9 cellular contexts compared by ENCODE assay signal in genomic region chr17:74842599-74843351, GRCh38. TPM values are rescaled to one million over a fixed set of nuclear protein-coding genes. Genes with fewer than 3 reads are reported as not detected.
A peak's percentile ranks its signal among the peaks of the same experiment; 100 is the strongest.
DNase-seq lines count a peak whose midpoint lies in the region; ATAC-seq and TF ChIP-seq lines count a peak whose summit lies in the region.
"Had no signal": no experiment of that assay in that cellular context is flagged by ENCODE, and none has a peak within 500 bp of the region (broad histone marks: within the 10 kb centered on the region; RNA-seq: fewer than 3 reads in every experiment).

No MANE protein-coding gene starts in this region.

- peaks cover 8% of the 10 kb centered on the region for H3K4me1 Mint-ChIP-seq in activated T-helper 17 cell treated with anti-CD3 and anti-CD28 coated beads, Interleukin-2, amount 50 U/mL, for 72 hours
- H3K4me1 Mint-ChIP-seq in activated CD8-positive, alpha-beta memory T cell treated with anti-CD3 and anti-CD28 coated beads, Interleukin-2, amount 10 ng/mL, durations not matched to agents 7 days and 5 days, result peaks cover 10% of the 10 kb centered on the region

- peaks cover 3% of the 10 kb centered on the region for H3K27me3 Mint-ChIP-seq in activated T-helper 17 cell treated with anti-CD3 and anti-CD28 coated beads, Interleukin-2, amount 50 U/mL, for 72 hours
- H3K27me3 Mint-ChIP-seq in activated CD8-positive, alpha-beta memory T cell treated with anti-CD3 and anti-CD28 coated beads, Interleukin-2, amount 10 ng/mL, durations not matched to agents 7 days and 5 days, result peaks cover 21% of the 10 kb centered on the region

- H3K36me3 ChIP-seq in ovary, result no peaks in the 10 kb centered on the region

- WGBS in ovary, 3 donors, result 2% methylated on average over 35 to 88 of the region's 88 CpGs

- no peak for TF ChIP-seq POLR2A in ovary (IDR thresholded peaks at IDR 0.05)

- H3K4me1 ChIP-seq in ovary (ENCODE audit: insufficient read depth), result peaks cover 9% of the 10 kb centered on the region

- CTCF ChIA-PET in activated CD8-positive, alpha-beta memory T cell treated with anti-CD3 and anti-CD28 coated beads, Interleukin-2, amount 10 ng/mL, durations not matched to agents 7 days and 5 days (lab: Charles Lee), result interaction anchor here (0.6 to 2.4 kb wide), 11 partner anchors 9 to 338 kb away, joined by 3 to 14 read pairs (median 4); partner anchors contain the start of gene FDXR

- no peaks in the 10 kb centered on the region for H3K9me3 ChIP-seq in ovary

- intact Hi-C loops in Right ventricle myocardium superior (cut with DNase I), result no loop called here
- intact Hi-C loops in ovary (cut with DNase I), result no loop called here

- peaks cover 7% of the 10 kb centered on the region for H3K36me3 Mint-ChIP-seq in activated T-helper 17 cell treated with anti-CD3 and anti-CD28 coated beads, Interleukin-2, amount 50 U/mL, for 72 hours (ENCODE audit: low read depth)
- H3K36me3 Mint-ChIP-seq in activated CD8-positive, alpha-beta memory T cell treated with anti-CD3 and anti-CD28 coated beads, Interleukin-2, amount 10 ng/mL, durations not matched to agents 7 days and 5 days, result peaks cover 2% of the 10 kb centered on the region

- no peaks in the 10 kb centered on the region for H3K27me3 ChIP-seq in ovary

- H3K27ac ChIP-seq in ovary, result peak overlapping the region in 1 of 2 donors; percentile 62

- no peak overlapping the region for H3K27ac Mint-ChIP-seq in activated T-helper 17 cell treated with anti-CD3 and anti-CD28 coated beads, Interleukin-2, amount 50 U/mL, for 72 hours
- H3K27ac Mint-ChIP-seq in activated CD8-positive, alpha-beta memory T cell treated with anti-CD3 and anti-CD28 coated beads, Interleukin-2, amount 10 ng/mL, durations not matched to agents 7 days and 5 days, result no peak overlapping the region

- no peak for TF ChIP-seq EP300 in ovary (IDR thresholded peaks at IDR 0.05)

- peak; percentile 55 for ATAC-seq in activated T-helper 17 cell treated with anti-CD3 and anti-CD28 coated beads, Interleukin-2, amount 50 U/mL, for 72 hours (replicated peaks)
- ATAC-seq in Right ventricle myocardium superior (ENCODE audit: poor library complexity), result peak; percentile 88
- no peak for ATAC-seq in activated CD8-positive, alpha-beta memory T cell treated with anti-CD3 and anti-CD28 coated beads, Interleukin-2, amount 10 ng/mL, durations not matched to agents 7 days and 5 days

- no peak overlapping the region for H3K4me3 Mint-ChIP-seq in activated T-helper 17 cell treated with anti-CD3 and anti-CD28 coated beads, Interleukin-2, amount 50 U/mL, for 72 hours
- no peak overlapping the region for H3K4me3 Mint-ChIP-seq in activated CD8-positive, alpha-beta memory T cell treated with anti-CD3 and anti-CD28 coated beads, Interleukin-2, amount 10 ng/mL, durations not matched to agents 7 days and 5 days

- peak overlapping the region; percentile 29 for H3K4me3 ChIP-seq in ovary

- DNase-seq in EH (ENCODE audit: low read depth) (peak; percentile 75), NCI-H1092 (lab: John Stamatoyannopoulos, UW) (peak; percentile 49), Right ventricle myocardium superior (peak; percentile 88), ovary (peak; percentile 62 to 87 (median 81)), COLO829 (ENCODE audit: low spot score) (no peak)
- no peak for DNase-seq in stimulated activated naive CD4-positive, alpha-beta T cell (lab: John Stamatoyannopoulos, UW)
- no peak for DNase-seq in activated CD8-positive, alpha-beta memory T cell treated with anti-CD3 and anti-CD28 coated beads, Interleukin-2, amount 10 ng/mL, durations not matched to agents 7 days and 5 days

- peak in 2 of 3 donors; percentile 41 to 51 for TF ChIP-seq CTCF in ovary (IDR thresholded peaks at IDR 0.05)

- no peaks in the 10 kb centered on the region for H3K9me3 Mint-ChIP-seq in activated T-helper 17 cell treated with anti-CD3 and anti-CD28 coated beads, Interleukin-2, amount 50 U/mL, for 72 hours
- H3K9me3 Mint-ChIP-seq in activated CD8-positive, alpha-beta memory T cell treated with anti-CD3 and anti-CD28 coated beads, Interleukin-2, amount 10 ng/mL, durations not matched to agents 7 days and 5 days (ENCODE audit: low read depth), result no peaks in the 10 kb centered on the region

RNA-seq across cellular contexts. Expression of gene GRIN2C, which starts 16.9 kb away (rescaled TPM):
- 1 to 10 TPM in 1 of 2 donors, under 1 TPM in 1; 0.65 to 1.2 TPM for total RNA-seq in activated T-helper 17 cell treated with anti-CD3 and anti-CD28 coated beads, Interleukin-2, amount 50 U/mL, for 72 hours
- 0.65 TPM for total RNA-seq in Right ventricle myocardium superior
- total RNA-seq in ovary, result under 1 TPM; 0.11 to 0.82 (median 0.32) TPM
- under 1 TPM; 0.36 to 0.58 TPM for polyA plus RNA-seq in ovary
- under 1 TPM; 0.07 to 0.09 TPM for total RNA-seq in activated CD8-positive, alpha-beta memory T cell treated with anti-CD3 and anti-CD28 coated beads, Interleukin-2, amount 10 ng/mL, durations not matched to agents 7 days and 5 days

RNA-seq across cellular contexts. Expression of gene FDXR, which starts 30.0 kb away (rescaled TPM):
- 10 to 100 TPM; 56.7 to 58.4 TPM for total RNA-seq in activated T-helper 17 cell treated with anti-CD3 and anti-CD28 coated beads, Interleukin-2, amount 50 U/mL, for 72 hours
- total RNA-seq in Right ventricle myocardium superior (4.6 TPM), ovary (10 to 100 TPM; 11.1 to 50.8 (median 43.4) TPM)
- 10 to 100 TPM; 13.6 to 26.5 TPM for polyA plus RNA-seq in ovary
- total RNA-seq in activated CD8-positive, alpha-beta memory T cell treated with anti-CD3 and anti-CD28 coated beads, Interleukin-2, amount 10 ng/mL, durations not matched to agents 7 days and 5 days, result 10 to 100 TPM; 38.2 to 39.4 TPM

RNA-seq across cellular contexts. Expression of gene FADS6, which starts 50.7 kb away (rescaled TPM):
- total RNA-seq in activated T-helper 17 cell treated with anti-CD3 and anti-CD28 coated beads, Interleukin-2, amount 50 U/mL, for 72 hours, result not detected
- total RNA-seq in Right ventricle myocardium superior (not detected), ovary (under 1 TPM in 1 of 7 donors, not detected in 6; 0.42 TPM)
- under 1 TPM in 1 of 2 donors, not detected in 1; 0.12 TPM for polyA plus RNA-seq in ovary
- not detected for total RNA-seq in activated CD8-positive, alpha-beta memory T cell treated with anti-CD3 and anti-CD28 coated beads, Interleukin-2, amount 10 ng/mL, durations not matched to agents 7 days and 5 days
- total RNA-seq: T-helper 1 cell treated with Interleukin-12 subunit alpha and Interleukin-12 subunit beta and Interleukin-4 antibody, amounts not matched to agents 30 ng/mL and 1 ng/mL, for 36 hours had no signal

Comparison
In these comparisons a context has a peak if more than half of its experiments do, and no peak if none do; other contexts are left out.
1. DNase-seq: peak in EH (single experiment), NCI-H1092 (single experiment), Right ventricle myocardium superior (single experiment) and ovary (5 of 5); none in COLO829 (single experiment), stimulated activated naive CD4-positive, alpha-beta T cell (0 of 6) and activated CD8-positive, alpha-beta memory T cell treated with anti-CD3 and anti-CD28 coated beads, Interleukin-2, amount 10 ng/mL, durations not matched to agents 7 days and 5 days (single experiment).